8 cellular contexts compared by ENCODE assay signal in the genomic region with DNA sequence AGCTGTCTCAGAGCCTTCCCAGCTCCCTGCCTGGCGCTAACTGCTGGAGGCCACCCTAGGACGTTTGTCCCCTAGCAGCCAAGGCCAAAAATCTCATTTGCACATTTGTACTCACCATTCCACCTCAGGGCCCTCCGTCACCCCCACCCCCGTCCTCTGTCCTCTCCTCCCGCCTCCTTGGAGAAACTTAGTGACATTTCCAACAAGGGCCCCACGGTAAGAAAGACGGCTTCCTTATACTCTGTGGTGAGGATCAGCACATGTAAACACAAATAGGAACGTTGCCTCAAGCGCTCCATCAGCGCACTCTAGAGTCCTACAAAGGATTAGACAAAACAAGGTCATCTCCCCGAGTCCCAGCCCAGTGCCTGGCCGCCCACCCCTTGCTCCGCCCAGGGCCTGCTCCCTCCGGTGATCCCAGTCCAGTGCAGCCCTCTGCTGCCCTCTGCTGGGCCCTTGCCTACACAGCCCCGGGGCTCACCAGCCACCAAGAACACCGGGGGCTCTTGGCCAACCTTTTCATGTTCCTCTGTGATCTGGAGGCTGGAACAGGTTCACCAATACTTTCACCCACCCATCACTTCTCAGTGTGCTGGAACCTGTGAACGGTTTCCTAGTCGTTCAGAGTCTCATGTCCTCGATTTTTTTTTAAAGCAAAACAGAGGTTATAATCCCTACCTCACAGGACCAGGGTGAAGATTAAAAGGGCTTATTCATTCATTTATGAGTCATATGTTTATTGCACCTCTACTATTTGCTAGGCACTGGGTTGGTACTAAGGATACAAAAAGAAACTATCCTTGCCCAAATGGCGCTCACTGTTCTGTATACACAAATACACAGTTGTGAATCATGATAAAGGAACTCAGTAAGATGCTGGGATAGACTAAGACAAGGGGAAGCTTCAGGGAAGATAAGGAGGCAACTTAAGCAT. TPM values are rescaled to one million over a fixed set of nuclear protein-coding genes. Genes with fewer than 3 reads are reported as not detected.
DNase-seq lines count a peak whose midpoint lies in the region; ATAC-seq, FAIRE-seq and TF ChIP-seq lines count a peak whose summit lies in the region.

No MANE protein-coding gene starts in this region.

- no TSS peak for BruUV-seq in HepG2 (replicated peaks; lab: Mats Ljungman, UMichigan)

- H3K4me1 Mint-ChIP-seq in CD14-positive monocyte, result peaks cover 15% of the 10 kb centered on the region

- peak; percentile 98 for ATAC-seq in GM19438 (IDR thresholded peaks at IDR 0.05; ENCODE audit: low read depth, unreplicated experiment)
- ATAC-seq in HG03558 (IDR thresholded peaks at IDR 0.05; ENCODE audit: extremely low read depth, unreplicated experiment), result peak; percentile 92
- ATAC-seq in HepG2, result peak; percentile 99

- peak; percentile 99 for TF ChIP-seq RAD21 in HepG2 (CRISPR knock-in tag; IDR thresholded peaks at IDR 0.05)

- H3K4me2 ChIP-seq in HepG2 (ENCODE audit: low read depth, low read length), result peak overlapping the region; percentile 88

- no peaks in the 10 kb centered on the region for H4K20me1 ChIP-seq in HepG2 (ENCODE audit: insufficient read depth, low read length)

- H3K27ac Mint-ChIP-seq in CD14-positive monocyte, result peak overlapping the region in 6 of 7 donors; percentile 17 to 80 (median 60)

- H3K9ac ChIP-seq in HepG2 (ENCODE audit: insufficient read depth, low read depth, low read length), result peak overlapping the region; percentile 44

- intact Hi-C loops in CD14-positive monocyte (cut with micrococcal nuclease), result loop anchor here (5.0 to 10.0 kb wide), 8 partner anchors 78 to 428 kb away; partner anchors contain the start of genes RNF141 (in 2 of the 2) and ADM (in 1 of the 2)
- intact Hi-C loops in HepG2 (cut with micrococcal nuclease; ENCODE audit: unreplicated experiment), result loop anchor here (1.0 to 10.0 kb wide), 4 partner anchors 81 to 329 kb away; no protein-coding TSS in a partner anchor

- FAIRE-seq in HepG2 (lab: Jason Lieb, UNC), result peak; percentile 77

- WGBS in HepG2 (ENCODE audit: low lambda C conversion rate), result 4% methylated on average over 20 of the region's 20 CpGs

- DNase-seq in CD14-positive monocyte (ENCODE audit: low spot score) (peak; percentile 93), NCI-H526 treated with DMSO at 0.1 percent for 48 hours (lab: John Stamatoyannopoulos, UW) (peak; percentile 85), dermis blood vessel endothelial cell (peak; percentile 97), HepG2 (ENCODE audit: low spot score) (peak; percentile 84)
- peak; percentile 84 for DNase-seq in activated CD4-positive, alpha-beta T cell treated with anti-CD3 and anti-CD28 coated beads, Interleukin-2, amount 50 U/mL, for 24 hours (ENCODE audit: low read depth in 1 of 2, low spot score in 1 of 2)
- DNase-seq in stimulated activated CD4-positive, alpha-beta T cell treated with anti-CD3 and anti-CD28 coated beads, Interleukin-2, amount 100 ng/mL, for 4 hours (ENCODE audit: low read depth), result peak; percentile 77

- H3K4me3 Mint-ChIP-seq in CD14-positive monocyte, result peak overlapping the region; percentile 56 to 74

- peaks cover 13 to 14% of the 10 kb centered on the region in 2 donors for H3K36me3 Mint-ChIP-seq in CD14-positive monocyte

- peaks cover 5% of the 10 kb centered on the region; the same call in 1 of the 2 replicates for H3K4me1 ChIP-seq in HepG2 (ENCODE audit: insufficient read depth, low read length)

- H3K36me3 ChIP-seq in HepG2 (replicated peaks in 1 of 2; ENCODE audit: control insufficient read depth in 1 of 2, insufficient read depth in 2 of 2, low read length in 2 of 2), result no peaks in the 10 kb centered on the region

- no peak for TF ChIP-seq POLR2A in HepG2 (IDR thresholded peaks at IDR 0.05; ENCODE audit: insufficient read depth in 1 of 2, low read depth in 2 of 2, low read length in 2 of 2)

- CTCF ChIA-PET in HepG2 (lab: Yijun Ruan, JAX; ENCODE audit: low intra/inter-chr PET ratio, low total read pairs), result interaction anchor here (0.5 to 1.9 kb wide), 4 partner anchors 112 to 413 kb away, joined by 3 to 42 read pairs (median 16); no protein-coding TSS in a partner anchor

- H2AFZ ChIP-seq in HepG2 (ENCODE audit: low read length), result no peak overlapping the region

- H3K79me2 ChIP-seq in HepG2 (ENCODE audit: insufficient read depth, low read length), result no peaks in the 10 kb centered on the region

- TF ChIP-seq CTCF in CD14-positive monocyte (IDR thresholded peaks at IDR 0.05) (peak; percentile 98), HepG2 (CRISPR knock-in tag; IDR thresholded peaks at IDR 0.05) (peak; percentile 99)

- no peak overlapping the region for H3K27ac ChIP-seq in HepG2 (ENCODE audit: extremely low read length, insufficient read depth, low read length)

- peak overlapping the region; percentile 14 to 62 (median 15); a peak in 4 of 6 replicates for H3K4me3 ChIP-seq in HepG2 (replicated peaks in 1 of 3; ENCODE audit: insufficient read depth in 1 of 3, low read depth in 2 of 3, low read length in 3 of 3)

- no peak for TF ChIP-seq EP300 in HepG2 (IDR thresholded peaks at IDR 0.05; ENCODE audit: low read depth in 2 of 2, low read length in 2 of 2)
- no peak for TF ChIP-seq EP300 in HepG2 (CRISPR knock-in tag; IDR thresholded peaks at IDR 0.05; ENCODE audit: borderline replicate concordance)

- POLR2A ChIA-PET in HepG2 (lab: Yijun Ruan, JAX), result interaction anchor here (1.6 kb wide), 1 partner anchor 15 kb away, joined by 3 read pairs; the partner anchor contains the start of gene CTR9

- peaks cover 8 to 15% (median 13%) of the 10 kb centered on the region in 3 donors for H3K27me3 Mint-ChIP-seq in CD14-positive monocyte (ENCODE audit: low read depth in 3 of 3)

- peaks cover 3 to 7% of the 10 kb centered on the region in 2 experiments; a peak in 3 of 5 replicates for H3K27me3 ChIP-seq in HepG2 (ENCODE audit: control insufficient read depth in 1 of 2, insufficient read depth in 2 of 2, low read length in 2 of 2)

- in situ Hi-C loops in HepG2 (cut with HindIII; ENCODE audit: extremely low pct_ligation_motif_present, low pct_unique_long_range_greater_than_20kb), result loop anchor here (5.0 kb wide), 2 partner anchors 113 to 328 kb away; no protein-coding TSS in a partner anchor

- H3K9me3 ChIP-seq in HepG2 (ENCODE audit: low read length), result no peaks in the 10 kb centered on the region

- peaks cover 7 to 15% (median 11%) of the 10 kb centered on the region in 7 donors for H3K9me3 Mint-ChIP-seq in CD14-positive monocyte

TF ChIP-seq in HepG2, 621 proteins besides CTCF, POLR2A, EP300 and RAD21 (continues in another document):
- TF ChIP-seq ZFX (CRISPR knock-in tag; IDR thresholded peaks at IDR 0.05; ENCODE audit: low read depth), result peak; percentile 45; the same call in 1 of the 2 replicates

RNA-seq across cellular contexts. Expression of gene CTR9, which starts 15.2 kb away (rescaled TPM):
- 10 to 100 TPM; 18.3 to 37.5 TPM for polyA plus RNA-seq in CD14-positive monocyte
- total RNA-seq in dermis blood vessel endothelial cell, result 35.4 and 48.3 TPM in 2 replicates
- total RNA-seq in HepG2 (2016; rRNA removed; fragmentation: Illumina TruSeq; extraction: Trizol), result 22.1 and 35.9 TPM in 2 replicates
- total RNA-seq in HepG2 (2016; cell fraction: cytosol; rRNA removed; fragmentation: Illumina TruSeq; extraction: Trizol; ENCODE audit: low read depth), result 2.4 and 2.7 TPM in 2 replicates
- 20.3 and 33.1 TPM in 2 replicates for total RNA-seq in HepG2 (2016; cell fraction: insoluble cytoplasmic fraction; rRNA removed; fragmentation: Illumina TruSeq; extraction: Trizol)
- 7.5 and 8.7 TPM in 2 replicates for total RNA-seq in HepG2 (2016; cell fraction: membrane; rRNA removed; fragmentation: Illumina TruSeq; extraction: Trizol)
- 14.9 and 16.5 TPM in 2 replicates for total RNA-seq in HepG2 (2016; cell fraction: nucleus; rRNA removed; fragmentation: Illumina TruSeq; extraction: Trizol)
- polyA plus RNA-seq in HepG2 (2011; rRNA removed), result 6.1 and 6.6 TPM in 2 replicates
- 3.1 and 4.9 TPM in 2 replicates for polyA plus RNA-seq in HepG2 (2011; cell fraction: cytosol; rRNA removed)
- polyA plus RNA-seq in HepG2 (2011; cell fraction: nucleus; rRNA removed), result 2.9 and 4.3 TPM in 2 replicates
- 9.8 and 14.0 TPM in 2 replicates for polyA plus RNA-seq in HepG2 (2012)
- polyA plus RNA-seq in HepG2 (2016; cell fraction: cytosol; fragmentation: Illumina TruSeq; extraction: Trizol; ENCODE audit: low read depth), result 0.71 and 0.75 TPM in 2 replicates
- polyA plus RNA-seq in HepG2 (2016; cell fraction: insoluble cytoplasmic fraction; fragmentation: Illumina TruSeq; extraction: Trizol; ENCODE audit: low read depth), result 31.0 and 31.2 TPM in 2 replicates
- polyA plus RNA-seq in HepG2 (2016; cell fraction: membrane; fragmentation: Illumina TruSeq; extraction: Trizol; ENCODE audit: low read depth), result 1.8 and 2.6 TPM in 2 replicates
- polyA plus RNA-seq in HepG2 (2016; cell fraction: nucleus; fragmentation: Illumina TruSeq; extraction: Trizol; ENCODE audit: insufficient read depth, low read depth), result 15.6 and 16.5 TPM in 2 replicates
- polyA minus RNA-seq in HepG2 (2011; rRNA and poly(A)+ RNA removed; ENCODE audit: low replicate concordance), result 3.0 and 9.8 TPM in 2 replicates
- 8.4 and 12.7 TPM in 2 replicates for polyA minus RNA-seq in HepG2 (2011; cell fraction: cytosol; rRNA and poly(A)+ RNA removed)
- polyA minus RNA-seq in HepG2 (2011; cell fraction: nucleus; rRNA and poly(A)+ RNA removed), result 14.3 and 19.4 TPM in 2 replicates

RNA-seq across cellular contexts. Expression of gene IRAG1, which starts 42.2 kb away (rescaled TPM):
- polyA plus RNA-seq in CD14-positive monocyte (1 to 10 TPM; 3.0 to 3.3 TPM), HepG2 (2011; rRNA removed) (0.20 and 0.29 TPM in 2 replicates)
- total RNA-seq in dermis blood vessel endothelial cell (0.51 and 0.79 TPM in 2 replicates), HepG2 (2016; rRNA removed; fragmentation: Illumina TruSeq; extraction: Trizol) (0.13 TPM in 2 replicates)
- 0.18 TPM in 1 of 2 replicates, not detected in the other for total RNA-seq in HepG2 (2016; cell fraction: cytosol; rRNA removed; fragmentation: Illumina TruSeq; extraction: Trizol; ENCODE audit: low read depth)
- total RNA-seq in HepG2 (2016; cell fraction: insoluble cytoplasmic fraction; rRNA removed; fragmentation: Illumina TruSeq; extraction: Trizol), result 0.13 and 0.16 TPM in 2 replicates
- total RNA-seq in HepG2 (2016; cell fraction: membrane; rRNA removed; fragmentation: Illumina TruSeq; extraction: Trizol), result 0.07 and 0.31 TPM in 2 replicates
- 0.09 TPM in 1 of 2 replicates, not detected in the other for total RNA-seq in HepG2 (2016; cell fraction: nucleus; rRNA removed; fragmentation: Illumina TruSeq; extraction: Trizol)
- 0.13 and 0.19 TPM in 2 replicates for polyA plus RNA-seq in HepG2 (2011; cell fraction: cytosol; rRNA removed)
- polyA plus RNA-seq in HepG2 (2011; cell fraction: nucleus; rRNA removed), result 0.19 and 0.29 TPM in 2 replicates
- polyA plus RNA-seq in HepG2 (2012), result 0.05 and 0.15 TPM in 2 replicates
- polyA plus RNA-seq in HepG2 (2016; cell fraction: cytosol; fragmentation: Illumina TruSeq; extraction: Trizol; ENCODE audit: low read depth), result 0.01 TPM in 1 of 2 replicates, not detected in the other
- 0.10 and 0.15 TPM in 2 replicates for polyA plus RNA-seq in HepG2 (2016; cell fraction: insoluble cytoplasmic fraction; fragmentation: Illumina TruSeq; extraction: Trizol; ENCODE audit: low read depth)
- polyA plus RNA-seq in HepG2 (2016; cell fraction: membrane; fragmentation: Illumina TruSeq; extraction: Trizol; ENCODE audit: low read depth), result 0.05 TPM in 1 of 2 replicates, not detected in the other
- polyA plus RNA-seq in HepG2 (2016; cell fraction: nucleus; fragmentation: Illumina TruSeq; extraction: Trizol; ENCODE audit: insufficient read depth, low read depth), result 0.17 and 0.19 TPM in 2 replicates
- 0.36 TPM in 1 of 2 replicates, not detected in the other for polyA minus RNA-seq in HepG2 (2011; rRNA and poly(A)+ RNA removed; ENCODE audit: low replicate concordance)
- 0.09 and 0.20 TPM in 2 replicates for polyA minus RNA-seq in HepG2 (2011; cell fraction: cytosol; rRNA and poly(A)+ RNA removed)
- 0.25 and 0.26 TPM in 2 replicates for polyA minus RNA-seq in HepG2 (2011; cell fraction: nucleus; rRNA and poly(A)+ RNA removed)
